In the genomic region with DNA sequence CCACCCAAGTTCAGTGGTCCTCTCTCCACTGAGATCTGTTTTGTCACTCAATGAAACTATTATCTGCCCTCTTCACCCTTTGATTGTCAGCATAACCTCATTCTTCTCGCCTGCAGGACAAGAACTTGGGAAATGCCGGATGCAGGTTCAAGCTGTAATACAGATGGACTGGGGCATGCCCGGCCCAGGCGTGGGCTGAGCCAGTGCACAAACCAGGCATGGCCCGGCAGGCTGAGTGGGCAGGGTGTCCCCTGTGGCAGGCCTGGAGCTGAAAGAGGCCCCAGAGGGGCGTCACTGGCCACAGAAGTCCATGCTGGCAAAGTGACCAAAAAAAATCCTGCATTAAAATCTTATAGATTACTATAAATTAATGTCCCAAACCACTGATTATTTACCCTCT, we compare ENCODE assay signal across 8 cellular contexts.
"Had no signal": no experiment of that assay in that cellular context is flagged by ENCODE, and none has a peak within 500 bp of the region (broad histone marks: within the 10 kb centered on the region; RNA-seq: fewer than 3 reads in every experiment).

No MANE protein-coding gene starts in this region.

- H3K27ac Mint-ChIP-seq: GM23338, HFFc6 had no signal

- H3K4me1 ChIP-seq: HAP-1 had no signal

- H3K4me3 ChIP-seq: GM23248, GM23338, HAP-1 had no signal

- H3K27ac ChIP-seq: GM23248 had no signal

- H3K36me3 ChIP-seq: HAP-1 had no signal

- H2AFZ ChIP-seq: GM23248, GM23338 had no signal

- DNase-seq: GM23248, GOT3, H7, HCEC 1CT, HFFc6 had no signal

- ATAC-seq: GM23338, HCT116 had no signal

- H3K4me2 ChIP-seq: GM23338 had no signal

- H3K9ac ChIP-seq: GM23248 had no signal

- H3K9me3 ChIP-seq: HAP-1 had no signal

- H3K4me1 Mint-ChIP-seq: GM23338 had no signal

- H3K4me3 Mint-ChIP-seq: GM23338, HFFc6 had no signal
